8 cellular contexts compared by ENCODE assay signal in the genomic region with DNA sequence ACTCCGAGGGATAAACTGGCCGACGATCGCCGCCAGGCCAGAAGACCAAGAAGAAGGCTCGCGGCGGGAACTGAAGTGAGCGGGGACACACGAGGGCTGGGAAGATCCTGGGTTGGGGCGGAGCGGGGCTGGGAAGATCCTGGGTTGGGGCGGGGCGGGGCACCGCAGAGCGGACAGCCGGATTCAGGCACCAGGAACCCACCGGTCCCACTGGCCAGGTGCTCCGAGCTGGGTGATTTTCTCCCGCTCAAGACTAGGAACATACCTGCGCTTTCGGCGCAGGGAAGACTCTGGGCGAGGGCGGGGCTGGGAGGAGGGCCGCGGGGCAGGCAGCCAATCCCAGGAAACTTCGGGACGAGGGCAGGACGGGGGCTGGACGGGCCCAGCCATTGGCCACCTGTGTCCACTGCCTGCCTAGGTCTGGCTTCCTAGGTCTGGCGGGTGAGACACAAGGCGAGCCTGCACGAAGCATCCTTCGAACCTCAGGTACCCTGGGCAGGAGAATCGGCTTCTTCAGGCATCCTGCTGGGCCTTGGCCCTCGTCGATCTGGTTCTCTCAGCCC. TPM values are rescaled to one million over a fixed set of nuclear protein-coding genes. Genes with fewer than 3 reads are reported as not detected.
DNase-seq lines count a peak whose midpoint lies in the region; ATAC-seq, FAIRE-seq and TF ChIP-seq lines count a peak whose summit lies in the region.

A gene with protein sequence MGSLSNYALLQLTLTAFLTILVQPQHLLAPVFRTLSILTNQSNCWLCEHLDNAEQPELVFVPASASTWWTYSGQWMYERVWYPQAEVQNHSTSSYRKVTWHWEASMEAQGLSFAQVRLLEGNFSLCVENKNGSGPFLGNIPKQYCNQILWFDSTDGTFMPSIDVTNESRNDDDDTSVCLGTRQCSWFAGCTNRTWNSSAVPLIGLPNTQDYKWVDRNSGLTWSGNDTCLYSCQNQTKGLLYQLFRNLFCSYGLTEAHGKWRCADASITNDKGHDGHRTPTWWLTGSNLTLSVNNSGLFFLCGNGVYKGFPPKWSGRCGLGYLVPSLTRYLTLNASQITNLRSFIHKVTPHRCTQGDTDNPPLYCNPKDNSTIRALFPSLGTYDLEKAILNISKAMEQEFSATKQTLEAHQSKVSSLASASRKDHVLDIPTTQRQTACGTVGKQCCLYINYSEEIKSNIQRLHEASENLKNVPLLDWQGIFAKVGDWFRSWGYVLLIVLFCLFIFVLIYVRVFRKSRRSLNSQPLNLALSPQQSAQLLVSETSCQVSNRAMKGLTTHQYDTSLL (minus strand): TSS at position 77 of the 563 bp plus-strand sequence. CDS start 5,905 bp downstream, outside the sequence.

- FAIRE-seq in urothelium cell line (lab: Jason Lieb, UNC) = no peak

- H3K4me3 ChIP-seq in H7 (ENCODE audit: insufficient read depth, low read depth, low read length) = peak within 1 kb of the TSS; percentile 50
- peak within 1 kb of the TSS; percentile 64 for H3K4me3 ChIP-seq in epithelial cell of proximal tubule (ENCODE audit: low read depth, low read length)
- peak within 1 kb of the TSS; percentile 41 to 68 for H3K4me3 ChIP-seq in mucosa of rectum (ENCODE audit: low read length in 2 of 2)

- no peaks in the 10 kb centered on the region for H3K9me3 ChIP-seq in mucosa of rectum (ENCODE audit: control insufficient read depth in 2 of 2, low read length in 2 of 2)

- H3K9ac ChIP-seq in mucosa of rectum (ENCODE audit: low read depth in 1 of 2, low read length in 2 of 2) = peak within 1 kb of the TSS; percentile 9 to 49

- H3K27me3 Mint-ChIP-seq in T-cell = peaks cover 54 to 67% of the 10 kb centered on the region in 2 donors

- peak in 3 of 4 experiments; percentile 24 to 35 (median 33) for ATAC-seq in T-cell (replicated peaks in 1 of 4)

- H3K36me3 ChIP-seq in H7 (replicated peaks; ENCODE audit: control insufficient read depth, insufficient read depth, low read length) = peaks cover 5% of the 10 kb centered on the region
- H3K36me3 ChIP-seq in mucosa of rectum (ENCODE audit: control insufficient read depth in 2 of 2, insufficient read depth in 2 of 2, low read length in 2 of 2) = no peaks in the 10 kb centered on the region

- in situ Hi-C loops in ACHN (cut with HindIII; ENCODE audit: low pct_ligation_motif_present, low pct_unique_long_range_greater_than_20kb, low sequenced_read_pairs) = no loop called here

- peaks cover 3% of the 10 kb centered on the region for H3K36me3 Mint-ChIP-seq in T-cell

- H3K4me1 ChIP-seq in mucosa of rectum (ENCODE audit: control insufficient read depth in 2 of 2, insufficient read depth in 2 of 2, low read length in 2 of 2) = peaks cover 2 to 4% of the 10 kb centered on the region in 2 donors

- CTCF ChIA-PET in T-cell (lab: Charles Lee) = no interaction called here

- H3K27ac ChIP-seq in mucosa of rectum (ENCODE audit: low read depth in 2 of 2, low read length in 2 of 2) = no peak within 1 kb of the TSS

- POLR2A ChIA-PET in T-cell (lab: Charles Lee) = interaction anchor here in 1 of 2 donors (0.6 kb wide), 1 partner anchor 24 kb away, joined by 3 read pairs; no protein-coding TSS in a partner anchor

- peaks cover 6 to 15% (median 10%) of the 10 kb centered on the region in 3 donors for H3K4me1 Mint-ChIP-seq in T-cell

- TF ChIP-seq CTCF in epithelial cell of proximal tubule (conservative IDR thresholded peaks at IDR 0.05; ENCODE audit: low read depth, low read length) = no peak

- DNase-seq in H7 (peak; percentile 91), T-cell (no peak), epithelial cell of proximal tubule (ENCODE audit: low read depth) (no peak), urothelium cell line (ENCODE audit: low spot score) (peak; percentile 64), NCI-H345 treated with DMSO at 0.1 percent for 48 hours (lab: John Stamatoyannopoulos, UW; ENCODE audit: unreplicated experiment) (no peak), NCI-H1048 (lab: John Stamatoyannopoulos, UW) (no peak), ACHN (no peak)

- H3K27ac Mint-ChIP-seq in T-cell = no peak within 1 kb of the TSS

- peak within 1 kb of the TSS; percentile 63 to 73 (median 66) for H3K4me3 Mint-ChIP-seq in T-cell

- H3K27me3 ChIP-seq in H7 (ENCODE audit: control insufficient read depth, insufficient read depth, low read length) = peaks cover 17% of the 10 kb centered on the region
- peaks cover 0 to 4% of the 10 kb centered on the region in 2 donors for H3K27me3 ChIP-seq in mucosa of rectum (ENCODE audit: control insufficient read depth in 2 of 2, insufficient read depth in 2 of 2, low read length in 2 of 2)

- no peaks in the 10 kb centered on the region for H3K9me3 Mint-ChIP-seq in T-cell

RNA-seq across cellular contexts. Expression of the gene that starts here (rescaled TPM):
- total RNA-seq in H7 (2014; rRNA removed; shearing (Covaris generic)) = 3.4 and 5.1 TPM in 2 replicates
- total RNA-seq in T-cell = not detected
- total RNA-seq in epithelial cell of proximal tubule = 3.5 and 6.5 TPM in 2 replicates

Comparison
In these comparisons a context has a peak if more than half of its experiments do, and no peak if none do; other contexts are left out.
1. Peak in ATAC-seq in T-cell; RNA of the gene not detected or under 1 TPM.
2. DNase-seq: peak in H7 (single experiment) and urothelium cell line (single experiment); none in T-cell (0 of 34), epithelial cell of proximal tubule (single experiment), NCI-H345 treated with DMSO at 0.1 percent for 48 hours (single experiment), NCI-H1048 (single experiment) and ACHN (single experiment).
3. Peak in every context shown above with its lines, with median percentiles within 50 percentile points of each other: H3K4me3 ChIP-seq.